10 cellular contexts compared by ENCODE assay signal in genomic region chr21:31173881-31174555, GRCh38.
DNase-seq lines count a peak whose midpoint lies in the region; ATAC-seq, FAIRE-seq and TF ChIP-seq lines count a peak whose summit lies in the region.
"Had no signal": no experiment of that assay in that cellular context is flagged by ENCODE, and none has a peak within 500 bp of the region (broad histone marks: within the 10 kb centered on the region; RNA-seq: fewer than 3 reads in every experiment).

No MANE protein-coding gene starts in this region.

- intact Hi-C loops in left ventricle myocardium inferior (cut with micrococcal nuclease) (no loop called here), spleen (cut with DNase I; ENCODE audit: low total_unique reads) (no loop called here)

- peak overlapping the region; percentile 22 for H3K4me3 ChIP-seq in left ventricle myocardium inferior
- peak overlapping the region in 1 of 8 donors; percentile 30 for H3K4me3 ChIP-seq in spleen

- in situ Hi-C loops in G401 (cut with HindIII; ENCODE audit: low sequenced_read_pairs): no loop called here

- peaks cover 20% of the 10 kb centered on the region for H3K36me3 Mint-ChIP-seq in activated CD4-positive, alpha-beta memory T cell treated with anti-CD3 and anti-CD28 coated beads, Interleukin-2, amount 10 ng/mL, durations not matched to agents 7 days and 5 days (ENCODE audit: low read depth)
- H3K36me3 Mint-ChIP-seq: memory B cell had no signal

- CTCF ChIA-PET in activated CD4-positive, alpha-beta memory T cell treated with anti-CD3 and anti-CD28 coated beads, Interleukin-2, amount 10 ng/mL, durations not matched to agents 7 days and 5 days (lab: Charles Lee): interaction anchor here (0.9 to 1.8 kb wide), 3 partner anchors 18 to 430 kb away, joined by 3 to 4 read pairs (median 3); no protein-coding TSS in a partner anchor

- ATAC-seq in foreskin keratinocyte: no peak

- peak overlapping the region; percentile 58 for H3K27ac ChIP-seq in left ventricle myocardium inferior (replicated peaks)
- H3K27ac ChIP-seq in spleen: peak overlapping the region in 6 of 8 donors; percentile 37 to 68 (median 49)
- no peak overlapping the region for H3K27ac ChIP-seq in foreskin keratinocyte
- H3K27ac ChIP-seq: KMS-11 had no signal

- H3K4me1 ChIP-seq in left ventricle myocardium inferior: peaks cover 18% of the 10 kb centered on the region
- peaks cover 0 to 45% (median 28%) of the 10 kb centered on the region in 6 donors for H3K4me1 ChIP-seq in spleen
- H3K4me1 ChIP-seq in foreskin keratinocyte: no peaks in the 10 kb centered on the region

- peak overlapping the region; percentile 8 for H3K4me3 Mint-ChIP-seq in activated CD4-positive, alpha-beta memory T cell treated with anti-CD3 and anti-CD28 coated beads, Interleukin-2, amount 10 ng/mL, durations not matched to agents 7 days and 5 days
- H3K4me3 Mint-ChIP-seq: memory B cell had no signal

- FAIRE-seq in GM19239 (lab: Jason Lieb, UNC): no peak

- H3K27me3 ChIP-seq in left ventricle myocardium inferior (ENCODE audit: low read depth): no peaks in the 10 kb centered on the region
- H3K27me3 ChIP-seq in spleen (replicated peaks in 1 of 7): peaks cover 0 to 3% (median 0%) of the 10 kb centered on the region in 7 donors
- H3K27me3 ChIP-seq in foreskin keratinocyte: no peaks in the 10 kb centered on the region

- WGBS in spleen, 5 donors: 21 to 36% (median 30%) methylated on average over 25 of the region's 25 CpGs

- H3K36me3 ChIP-seq in left ventricle myocardium inferior (no peaks in the 10 kb centered on the region), spleen (no peaks in the 10 kb centered on the region)

- TF ChIP-seq CTCF in left ventricle myocardium inferior (IDR thresholded peaks at IDR 0.05; ENCODE audit: borderline replicate concordance) (no peak), spleen (IDR thresholded peaks at IDR 0.05 in 8 of 11, conservative IDR thresholded peaks at IDR 0.05 in 3 of 11) (peak in 1 of 11 experiments; percentile 5), foreskin keratinocyte (conservative IDR thresholded peaks at IDR 0.05) (no peak)

- peaks cover 61% of the 10 kb centered on the region for H3K4me1 Mint-ChIP-seq in activated CD4-positive, alpha-beta memory T cell treated with anti-CD3 and anti-CD28 coated beads, Interleukin-2, amount 10 ng/mL, durations not matched to agents 7 days and 5 days
- H3K4me1 Mint-ChIP-seq: memory B cell had no signal

- H3K27me3 Mint-ChIP-seq in activated CD4-positive, alpha-beta memory T cell treated with anti-CD3 and anti-CD28 coated beads, Interleukin-2, amount 10 ng/mL, durations not matched to agents 7 days and 5 days: no peaks in the 10 kb centered on the region

- H3K27ac Mint-ChIP-seq in activated CD4-positive, alpha-beta memory T cell treated with anti-CD3 and anti-CD28 coated beads, Interleukin-2, amount 10 ng/mL, durations not matched to agents 7 days and 5 days: peak overlapping the region; percentile 71
- H3K27ac Mint-ChIP-seq: memory B cell had no signal

- TF ChIP-seq POLR2A in spleen (IDR thresholded peaks at IDR 0.05): no peak

- peak; percentile 75 for DNase-seq in G401 (ENCODE audit: low spot score)
- DNase-seq in activated CD4-positive, alpha-beta memory T cell treated with anti-CD3 and anti-CD28 coated beads, Interleukin-2, amount 10 ng/mL, durations not matched to agents 7 days and 5 days: no peak
- DNase-seq in left ventricle myocardium inferior: peak; percentile 38
- no peak for DNase-seq in spleen
- DNase-seq in foreskin keratinocyte: no peak
- no peak for DNase-seq in DMS53 (lab: John Stamatoyannopoulos, UW)
- DNase-seq in GM19239 (ENCODE audit: insufficient read length, low spot score): no peak
- no peak for DNase-seq in activated CD8-positive, alpha-beta memory T cell treated with anti-CD3 and anti-CD28 coated beads for 24 hours

- no peaks in the 10 kb centered on the region for H3K9me3 Mint-ChIP-seq in activated CD4-positive, alpha-beta memory T cell treated with anti-CD3 and anti-CD28 coated beads, Interleukin-2, amount 10 ng/mL, durations not matched to agents 7 days and 5 days
- H3K9me3 Mint-ChIP-seq: memory B cell had no signal

- H3K9me3 ChIP-seq in left ventricle myocardium inferior (replicated peaks) (no peaks in the 10 kb centered on the region), spleen (no peaks in the 10 kb centered on the region)

- POLR2A ChIA-PET in activated CD4-positive, alpha-beta memory T cell treated with anti-CD3 and anti-CD28 coated beads, Interleukin-2, amount 10 ng/mL, durations not matched to agents 7 days and 5 days (lab: Charles Lee): interaction anchor here (0.7 to 1.7 kb wide), 4 partner anchors 8 to 21 kb away, joined by 3 to 5 read pairs (median 4); no protein-coding TSS in a partner anchor

Comparison
In these comparisons a context has a peak if more than half of its experiments do, and no peak if none do; other contexts are left out.
1. DNase-seq: peak in G401 (single experiment) and left ventricle myocardium inferior (single experiment); none in activated CD4-positive, alpha-beta memory T cell treated with anti-CD3 and anti-CD28 coated beads, Interleukin-2, amount 10 ng/mL, durations not matched to agents 7 days and 5 days (single experiment), spleen (single experiment), foreskin keratinocyte (0 of 2), DMS53 (single experiment), GM19239 (single experiment) and activated CD8-positive, alpha-beta memory T cell treated with anti-CD3 and anti-CD28 coated beads for 24 hours (single experiment).